In genomic region chr4:105191621-105192210, GRCh38 we compare ENCODE assay signal across 9 cellular contexts. TPM values are rescaled to one million over a fixed set of nuclear protein-coding genes. Genes with fewer than 3 reads are reported as not detected.
DNase-seq lines count a peak whose midpoint lies in the region; ATAC-seq and TF ChIP-seq lines count a peak whose summit lies in the region.
"Had no signal": no experiment of that assay in that cellular context is flagged by ENCODE, and none has a peak within 500 bp of the region (broad histone marks: within the 10 kb centered on the region; RNA-seq: fewer than 3 reads in every experiment).

No MANE protein-coding gene starts in this region.

- H3K4me1 ChIP-seq in OCI-LY3 (ENCODE audit: low read length), result peaks cover 60% of the 10 kb centered on the region

- no peak for TF ChIP-seq CTCF in activated CD8-positive, alpha-beta T cell treated with anti-CD3 and anti-CD28 coated beads for 36 hours (IDR thresholded peaks at IDR 0.05)
- TF ChIP-seq CTCF in OCI-LY3 (IDR thresholded peaks at IDR 0.05; ENCODE audit: low read depth, low read length), result no peak

- no peak overlapping the region for H3K9ac ChIP-seq in OCI-LY3 (ENCODE audit: low read length)

- no peaks in the 10 kb centered on the region for H3K9me3 Mint-ChIP-seq in activated CD8-positive, alpha-beta T cell treated with anti-CD3 and anti-CD28 coated beads for 36 hours
- no peaks in the 10 kb centered on the region for H3K9me3 Mint-ChIP-seq in activated CD8-positive, alpha-beta T cell treated with anti-CD3 and anti-CD28 coated beads, Interleukin-2, amount 10 ng/mL, durations not matched to agents 7 days and 5 days (ENCODE audit: insufficient read depth)
- H3K9me3 Mint-ChIP-seq in immature natural killer cell, result no peaks in the 10 kb centered on the region
- H3K9me3 Mint-ChIP-seq: CD4-positive, alpha-beta memory T cell had no signal

- H3K4me1 Mint-ChIP-seq in activated CD8-positive, alpha-beta T cell treated with anti-CD3 and anti-CD28 coated beads for 36 hours (ENCODE audit: low read depth), result peaks cover 87% of the 10 kb centered on the region
- peaks cover 10% of the 10 kb centered on the region for H3K4me1 Mint-ChIP-seq in activated CD8-positive, alpha-beta T cell treated with anti-CD3 and anti-CD28 coated beads, Interleukin-2, amount 10 ng/mL, durations not matched to agents 7 days and 5 days (ENCODE audit: low read depth)
- peaks cover 50 to 79% of the 10 kb centered on the region in 2 donors for H3K4me1 Mint-ChIP-seq in immature natural killer cell

- no peak overlapping the region for H2AFZ ChIP-seq in OCI-LY3 (ENCODE audit: low read depth, low read length)

- H3K4me2 ChIP-seq in OCI-LY3 (ENCODE audit: low read length), result peak overlapping the region; percentile 63

- no peak for DNase-seq in activated CD8-positive, alpha-beta T cell treated with anti-CD3 and anti-CD28 coated beads for 36 hours
- no peak for DNase-seq in activated CD8-positive, alpha-beta T cell treated with anti-CD3 and anti-CD28 coated beads, Interleukin-2, amount 10 ng/mL, durations not matched to agents 7 days and 5 days
- DNase-seq in immature natural killer cell (no peak), UCSD-AML1 (lab: John Stamatoyannopoulos, UW; ENCODE audit: unreplicated experiment) (no peak), SHP77 (lab: John Stamatoyannopoulos, UW) (no peak)
- no peak for DNase-seq in central memory CD4-positive, alpha-beta T cell

- peak overlapping the region; percentile 4 for H3K4me3 Mint-ChIP-seq in activated CD8-positive, alpha-beta T cell treated with anti-CD3 and anti-CD28 coated beads for 36 hours
- no peak overlapping the region for H3K4me3 Mint-ChIP-seq in activated CD8-positive, alpha-beta T cell treated with anti-CD3 and anti-CD28 coated beads, Interleukin-2, amount 10 ng/mL, durations not matched to agents 7 days and 5 days
- H3K4me3 Mint-ChIP-seq in immature natural killer cell, result peak overlapping the region in 4 of 5 donors; percentile 13 to 38 (median 22)

- peak overlapping the region; percentile 87 for H3K27ac Mint-ChIP-seq in activated CD8-positive, alpha-beta T cell treated with anti-CD3 and anti-CD28 coated beads for 36 hours
- H3K27ac Mint-ChIP-seq in activated CD8-positive, alpha-beta T cell treated with anti-CD3 and anti-CD28 coated beads, Interleukin-2, amount 10 ng/mL, durations not matched to agents 7 days and 5 days, result no peak overlapping the region
- H3K27ac Mint-ChIP-seq in immature natural killer cell, result peak overlapping the region in 5 of 6 donors; percentile 17 to 62 (median 37)

- H3K79me2 ChIP-seq in OCI-LY3 (ENCODE audit: low read length), result peaks cover 18% of the 10 kb centered on the region

- no peaks in the 10 kb centered on the region for H3K9me3 ChIP-seq in OCI-LY3 (ENCODE audit: insufficient read depth, low read length)

- CTCF ChIA-PET in activated CD8-positive, alpha-beta T cell treated with anti-CD3 and anti-CD28 coated beads for 36 hours (lab: Charles Lee), result no interaction called here
- CTCF ChIA-PET in activated CD8-positive, alpha-beta T cell treated with anti-CD3 and anti-CD28 coated beads, Interleukin-2, amount 10 ng/mL, durations not matched to agents 7 days and 5 days (lab: Charles Lee), result no interaction called here

- no peaks in the 10 kb centered on the region for H3K27me3 ChIP-seq in OCI-LY3 (ENCODE audit: low read depth, low read length)

- POLR2A ChIA-PET in activated CD8-positive, alpha-beta T cell treated with anti-CD3 and anti-CD28 coated beads for 36 hours (lab: Charles Lee), result interaction anchor here (0.6 kb wide), 1 partner anchor 33 kb away, joined by 3 read pairs; no protein-coding TSS in a partner anchor
- POLR2A ChIA-PET in activated CD8-positive, alpha-beta T cell treated with anti-CD3 and anti-CD28 coated beads, Interleukin-2, amount 10 ng/mL, durations not matched to agents 7 days and 5 days (lab: Charles Lee), result no interaction called here

- H3K27ac ChIP-seq in OCI-LY3 (ENCODE audit: low read length), result peak overlapping the region; percentile 56

- ATAC-seq in activated CD8-positive, alpha-beta T cell treated with anti-CD3 and anti-CD28 coated beads for 36 hours, result peak; percentile 71
- ATAC-seq in activated CD8-positive, alpha-beta T cell treated with anti-CD3 and anti-CD28 coated beads, Interleukin-2, amount 10 ng/mL, durations not matched to agents 7 days and 5 days, result no peak
- ATAC-seq in HG02840 (IDR thresholded peaks at IDR 0.05; ENCODE audit: low FRiP score, unreplicated experiment), result peak; percentile 53

- peaks cover 10% of the 10 kb centered on the region for H3K36me3 ChIP-seq in OCI-LY3 (replicated peaks; ENCODE audit: low read depth, low read length)

- H3K27me3 Mint-ChIP-seq in activated CD8-positive, alpha-beta T cell treated with anti-CD3 and anti-CD28 coated beads for 36 hours, result no peaks in the 10 kb centered on the region
- no peaks in the 10 kb centered on the region for H3K27me3 Mint-ChIP-seq in activated CD8-positive, alpha-beta T cell treated with anti-CD3 and anti-CD28 coated beads, Interleukin-2, amount 10 ng/mL, durations not matched to agents 7 days and 5 days (ENCODE audit: low read depth)
- H3K27me3 Mint-ChIP-seq in immature natural killer cell (ENCODE audit: low read depth in 3 of 3), result no peaks in the 10 kb centered on the region
- H3K27me3 Mint-ChIP-seq: CD4-positive, alpha-beta memory T cell had no signal

- peak overlapping the region; percentile 20 for H3K4me3 ChIP-seq in OCI-LY3 (ENCODE audit: low read length)

- peaks cover 48% of the 10 kb centered on the region for H3K36me3 Mint-ChIP-seq in activated CD8-positive, alpha-beta T cell treated with anti-CD3 and anti-CD28 coated beads for 36 hours (ENCODE audit: low read depth)
- H3K36me3 Mint-ChIP-seq in activated CD8-positive, alpha-beta T cell treated with anti-CD3 and anti-CD28 coated beads, Interleukin-2, amount 10 ng/mL, durations not matched to agents 7 days and 5 days (ENCODE audit: low read depth), result peaks cover 42% of the 10 kb centered on the region
- H3K36me3 Mint-ChIP-seq in immature natural killer cell, result peaks cover 0 to 40% (median 7%) of the 10 kb centered on the region in 3 donors

- intact Hi-C loops in activated CD8-positive, alpha-beta T cell treated with anti-CD3 and anti-CD28 coated beads for 36 hours (cut with micrococcal nuclease), result loop anchor here (1.0 to 5.0 kb wide), 2 partner anchors 115 to 129 kb away; no protein-coding TSS in a partner anchor

- H4K20me1 ChIP-seq in OCI-LY3 (ENCODE audit: insufficient read depth, low read length), result peaks cover 15% of the 10 kb centered on the region; the same call in 1 of the 2 replicates

RNA-seq across cellular contexts. Expression of gene TET2, which starts 45.0 kb away (rescaled TPM):
- 10 to 100 TPM; 31.3 to 36.0 TPM for total RNA-seq in activated CD8-positive, alpha-beta T cell treated with anti-CD3 and anti-CD28 coated beads for 36 hours
- 10 to 100 TPM; 28.4 to 29.3 TPM for total RNA-seq in activated CD8-positive, alpha-beta T cell treated with anti-CD3 and anti-CD28 coated beads, Interleukin-2, amount 10 ng/mL, durations not matched to agents 7 days and 5 days
- 10 to 100 TPM; 12.3 to 36.2 (median 15.9) TPM for polyA plus RNA-seq in immature natural killer cell
